Comparison of ENCODE assay signal across 1 cellular context in genomic region chr2:100513650-100514049, GRCh38.
TF ChIP-seq lines count a peak whose summit lies in the region.

No MANE protein-coding gene starts in this region.

TF ChIP-seq in K562, 482 proteins besides CTCF, POLR2A, EP300 and RAD21 (continued from another document):
- TF ChIP-seq MYBL2 (IDR thresholded peaks at IDR 0.05; ENCODE audit: low read depth) (no peak), MYBL2 (CRISPR knock-in tag; IDR thresholded peaks at IDR 0.05; ENCODE audit: borderline replicate concordance) (no peak), DDX20 (tag; IDR thresholded peaks at IDR 0.05; ENCODE audit: low read depth) (no peak), ZNF766 (CRISPR knock-in tag; conservative IDR thresholded peaks at IDR 0.05) (0 out of 2 replicates have a peak, but pooled peaks have one; percentile 32), ZBTB17 (CRISPR knock-in tag; IDR thresholded peaks at IDR 0.05) (no peak), RBM39 (optimal IDR thresholded peaks at IDR 0.05; ENCODE audit: low read depth, low read length) (no peak), BCOR (IDR thresholded peaks at IDR 0.05) (0 out of 2 replicates have a peak, but pooled peaks have one; percentile 10), ZNF311 (CRISPR knock-in tag; IDR thresholded peaks at IDR 0.05) (no peak), IRF2 (CRISPR knock-in tag; IDR thresholded peaks at IDR 0.05) (no peak), SP2 (IDR thresholded peaks at IDR 0.05; ENCODE audit: extremely low read depth, low read depth, low read length, poor library complexity, severe bottlenecking) (no peak), ZC3H8 (IDR thresholded peaks at IDR 0.05) (no peak), PML (IDR thresholded peaks at IDR 0.05; ENCODE audit: low read length) (peak; percentile 79), CBX2 (IDR thresholded peaks at IDR 0.05; ENCODE audit: insufficient read depth, low read length, poor library complexity, severe bottlenecking) (no peak), GATAD2A (IDR thresholded peaks at IDR 0.05) (no peak), PRMT5 (CRISPR knock-in tag; IDR thresholded peaks at IDR 0.05) (no peak), PTTG1 (tag; IDR thresholded peaks at IDR 0.05; ENCODE audit: low read depth) (no peak), MEF2A (IDR thresholded peaks at IDR 0.05; ENCODE audit: control insufficient read depth, low read depth, low read length) (no peak), ZFPM2 (CRISPR knock-in tag; IDR thresholded peaks at IDR 0.05) (no peak)
- TF ChIP-seq, protein P1, sequence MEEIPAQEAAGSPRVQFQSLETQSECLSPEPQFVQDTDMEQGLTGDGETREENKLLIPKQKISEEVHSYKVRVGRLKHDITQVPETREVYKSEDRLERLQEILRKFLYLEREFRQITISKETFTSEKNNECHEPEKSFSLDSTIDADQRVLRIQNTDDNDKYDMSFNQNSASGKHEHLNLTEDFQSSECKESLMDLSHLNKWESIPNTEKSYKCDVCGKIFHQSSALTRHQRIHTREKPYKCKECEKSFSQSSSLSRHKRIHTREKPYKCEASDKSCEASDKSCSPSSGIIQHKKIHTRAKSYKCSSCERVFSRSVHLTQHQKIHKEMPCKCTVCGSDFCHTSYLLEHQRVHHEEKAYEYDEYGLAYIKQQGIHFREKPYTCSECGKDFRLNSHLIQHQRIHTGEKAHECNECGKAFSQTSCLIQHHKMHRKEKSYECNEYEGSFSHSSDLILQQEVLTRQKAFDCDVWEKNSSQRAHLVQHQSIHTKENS (CRISPR knock-in tag; IDR thresholded peaks at IDR 0.05) = no peak
